ENCODE assay signal across 6 cellular contexts in the genomic region with DNA sequence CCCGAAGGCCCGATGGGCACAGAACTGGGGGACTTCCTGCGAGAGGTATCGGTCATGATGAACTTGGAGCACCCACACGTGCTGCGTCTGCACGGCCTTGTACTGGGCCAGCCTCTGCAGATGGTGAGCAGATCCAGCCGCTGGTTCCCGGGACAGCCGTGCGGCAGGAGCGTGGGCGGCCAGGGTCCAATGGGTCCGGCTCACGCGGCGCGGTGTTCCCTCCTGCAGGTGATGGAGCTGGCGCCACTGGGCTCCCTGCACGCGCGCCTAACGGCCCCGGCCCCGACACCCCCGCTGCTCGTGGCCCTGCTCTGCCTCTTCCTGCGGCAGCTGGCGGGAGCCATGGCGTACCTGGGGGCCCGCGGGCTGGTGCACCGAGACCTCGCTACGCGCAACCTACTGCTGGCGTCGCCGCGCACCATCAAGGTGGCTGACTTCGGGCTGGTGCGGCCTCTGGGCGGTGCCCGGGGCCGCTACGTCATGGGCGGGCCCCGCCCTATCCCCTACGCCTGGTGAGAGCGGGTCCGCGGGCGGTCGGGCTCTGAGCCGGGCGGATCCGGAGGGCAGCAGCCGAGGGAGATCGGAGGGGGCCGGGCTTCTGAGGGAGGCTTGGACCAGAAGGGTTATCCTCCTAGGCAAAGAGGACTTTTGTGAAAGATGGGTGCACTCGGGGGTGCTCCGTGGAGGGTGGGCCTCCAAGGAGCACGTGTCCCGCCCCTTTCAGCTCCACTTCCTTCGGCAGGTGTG. TPM values are rescaled to one million over a fixed set of nuclear protein-coding genes. Genes with fewer than 3 reads are reported as not detected.
DNase-seq lines count a peak whose midpoint lies in the region; ATAC-seq lines count a peak whose summit lies in the region.

No MANE protein-coding gene starts in this region.

- peak overlapping the region; percentile 80 to 87 (median 82) for H3K4me3 Mint-ChIP-seq in CD4-positive, alpha-beta memory T cell
- peak overlapping the region; percentile 77 for H3K4me3 Mint-ChIP-seq in activated T-helper 1 cell treated with anti-CD3 and anti-CD28 coated beads, Interleukin-12 subunit alpha, Interleukin-12 subunit beta, Interleukin-2, Interleukin-4 antibody, amounts not matched to agents 30 ng/mL and 10 ng/mL and 1 ng/mL, durations not matched to agents 14 hours and 24 hours and 36 hours

- peak overlapping the region; percentile 72 for H3K27ac ChIP-seq in CD4-positive, alpha-beta memory T cell (ENCODE audit: low read depth, low read length)

- peak; percentile 82 to 87 (median 84) for DNase-seq in CD4-positive, alpha-beta memory T cell
- DNase-seq in activated T-helper 1 cell treated with anti-CD3 and anti-CD28 coated beads, Interleukin-12 subunit alpha, Interleukin-12 subunit beta, Interleukin-2, Interleukin-4 antibody, amounts not matched to agents 30 ng/mL and 10 ng/mL and 1 ng/mL, durations not matched to agents 14 hours and 24 hours and 36 hours (ENCODE audit: low spot score) = peak; percentile 75
- DNase-seq in islet precursor cell = peak; percentile 86
- DNase-seq in stimulated activated naive CD4-positive, alpha-beta T cell (lab: John Stamatoyannopoulos, UW) = peak; percentile 70 to 95 (median 84)

- POLR2A ChIA-PET in CD4-positive, alpha-beta memory T cell (lab: Charles Lee; ENCODE audit: partially characterized antibody) = interaction anchor here (0.6 to 6.8 kb wide), 30 partner anchors 9 to 302 kb away, joined by 3 to 69 read pairs (median 6); partner anchors contain the start of genes ACAP1, CHRNB1, FGF11 and FXR2

- peaks cover 28 to 32% of the 10 kb centered on the region in 2 donors for H3K27me3 Mint-ChIP-seq in CD4-positive, alpha-beta memory T cell
- H3K27me3 Mint-ChIP-seq in activated T-helper 1 cell treated with anti-CD3 and anti-CD28 coated beads, Interleukin-12 subunit alpha, Interleukin-12 subunit beta, Interleukin-2, Interleukin-4 antibody, amounts not matched to agents 30 ng/mL and 10 ng/mL and 1 ng/mL, durations not matched to agents 14 hours and 24 hours and 36 hours (ENCODE audit: insufficient read depth) = peaks cover 35% of the 10 kb centered on the region

- CTCF ChIA-PET in CD4-positive, alpha-beta memory T cell (lab: Charles Lee; ENCODE audit: partially characterized antibody) = interaction anchor here (1.1 to 2.2 kb wide), 4 partner anchors 20 to 200 kb away, joined by 3 to 8 read pairs (median 4); partner anchors contain the start of genes MPDU1 and TMEM256

- H3K4me1 ChIP-seq in CD4-positive, alpha-beta memory T cell (ENCODE audit: insufficient read depth, low read length) = peaks cover 16% of the 10 kb centered on the region

- H3K9me3 Mint-ChIP-seq in CD4-positive, alpha-beta memory T cell = peaks cover 0 to 6% (median 0%) of the 10 kb centered on the region in 8 donors
- peaks cover 9% of the 10 kb centered on the region for H3K9me3 Mint-ChIP-seq in activated T-helper 1 cell treated with anti-CD3 and anti-CD28 coated beads, Interleukin-12 subunit alpha, Interleukin-12 subunit beta, Interleukin-2, Interleukin-4 antibody, amounts not matched to agents 30 ng/mL and 10 ng/mL and 1 ng/mL, durations not matched to agents 14 hours and 24 hours and 36 hours

- H3K36me3 ChIP-seq in CD4-positive, alpha-beta memory T cell (ENCODE audit: insufficient read depth, low read length) = peaks cover 6% of the 10 kb centered on the region

- peaks cover 7 to 19% of the 10 kb centered on the region in 2 donors for H3K36me3 Mint-ChIP-seq in CD4-positive, alpha-beta memory T cell
- peaks cover 9% of the 10 kb centered on the region for H3K36me3 Mint-ChIP-seq in activated T-helper 1 cell treated with anti-CD3 and anti-CD28 coated beads, Interleukin-12 subunit alpha, Interleukin-12 subunit beta, Interleukin-2, Interleukin-4 antibody, amounts not matched to agents 30 ng/mL and 10 ng/mL and 1 ng/mL, durations not matched to agents 14 hours and 24 hours and 36 hours (ENCODE audit: low read depth)

- H3K4me1 Mint-ChIP-seq in CD4-positive, alpha-beta memory T cell = peaks cover 8 to 28% (median 13%) of the 10 kb centered on the region in 4 donors
- H3K4me1 Mint-ChIP-seq in activated T-helper 1 cell treated with anti-CD3 and anti-CD28 coated beads, Interleukin-12 subunit alpha, Interleukin-12 subunit beta, Interleukin-2, Interleukin-4 antibody, amounts not matched to agents 30 ng/mL and 10 ng/mL and 1 ng/mL, durations not matched to agents 14 hours and 24 hours and 36 hours (ENCODE audit: low read depth) = peaks cover 5% of the 10 kb centered on the region

- peak overlapping the region; percentile 42 to 86 for H3K4me3 ChIP-seq in CD4-positive, alpha-beta memory T cell (ENCODE audit: low read length in 2 of 2)

- ATAC-seq in HG03521 (IDR thresholded peaks at IDR 0.05; ENCODE audit: unreplicated experiment) = peak; percentile 70
- no peak for ATAC-seq in GM19463 (IDR thresholded peaks at IDR 0.05; ENCODE audit: unreplicated experiment)

- H3K9me3 ChIP-seq in CD4-positive, alpha-beta memory T cell (ENCODE audit: control insufficient read depth in 1 of 2, low read length in 2 of 2) = no peaks in the 10 kb centered on the region

- peaks cover 9% of the 10 kb centered on the region for H3K27me3 ChIP-seq in CD4-positive, alpha-beta memory T cell (ENCODE audit: insufficient read depth, low read length)

- intact Hi-C loops in CD4-positive, alpha-beta memory T cell (cut with micrococcal nuclease) = loop anchor here (1.0 kb wide), 3 partner anchors 10 to 51 kb away; partner anchors contain the start of genes PLSCR3, TMEM102 and TMEM256
- intact Hi-C loops in activated T-helper 1 cell treated with anti-CD3 and anti-CD28 coated beads, Interleukin-12 subunit alpha, Interleukin-12 subunit beta, Interleukin-2, Interleukin-4 antibody, amounts not matched to agents 30 ng/mL and 10 ng/mL and 1 ng/mL, durations not matched to agents 14 hours and 24 hours and 36 hours (cut with micrococcal nuclease) = loop anchor here (1.0 kb wide), 2 partner anchors 10 to 20 kb away; partner anchors contain the start of genes PLSCR3 and TMEM256

- peak overlapping the region; percentile 88 to 97 (median 94) for H3K27ac Mint-ChIP-seq in CD4-positive, alpha-beta memory T cell
- no peak overlapping the region for H3K27ac Mint-ChIP-seq in activated T-helper 1 cell treated with anti-CD3 and anti-CD28 coated beads, Interleukin-12 subunit alpha, Interleukin-12 subunit beta, Interleukin-2, Interleukin-4 antibody, amounts not matched to agents 30 ng/mL and 10 ng/mL and 1 ng/mL, durations not matched to agents 14 hours and 24 hours and 36 hours

RNA-seq across cellular contexts. Expression of gene TNK1, which starts 3.0 kb away (rescaled TPM):
- total RNA-seq in CD4-positive, alpha-beta memory T cell = 10 to 100 TPM; 13.8 to 15.9 TPM
- polyA plus RNA-seq in CD4-positive, alpha-beta memory T cell = 1 to 10 TPM; 1.7 to 2.1 TPM
- total RNA-seq in activated T-helper 1 cell treated with anti-CD3 and anti-CD28 coated beads, Interleukin-12 subunit alpha, Interleukin-12 subunit beta, Interleukin-2, Interleukin-4 antibody, amounts not matched to agents 30 ng/mL and 10 ng/mL and 1 ng/mL, durations not matched to agents 14 hours and 24 hours and 36 hours = 3.8 and 4.9 TPM in 2 replicates

RNA-seq across cellular contexts. Expression of gene PLSCR3, which starts 10.4 kb away (rescaled TPM):
- 10 to 100 TPM; 90.3 to 91.9 TPM for total RNA-seq in CD4-positive, alpha-beta memory T cell
- polyA plus RNA-seq in CD4-positive, alpha-beta memory T cell = 100 to 1,000 TPM; 174 to 242 TPM
- 77.1 and 78.2 TPM in 2 replicates for total RNA-seq in activated T-helper 1 cell treated with anti-CD3 and anti-CD28 coated beads, Interleukin-12 subunit alpha, Interleukin-12 subunit beta, Interleukin-2, Interleukin-4 antibody, amounts not matched to agents 30 ng/mL and 10 ng/mL and 1 ng/mL, durations not matched to agents 14 hours and 24 hours and 36 hours

RNA-seq across cellular contexts. Expression of gene TMEM256, which starts 20.0 kb away (rescaled TPM):
- total RNA-seq in CD4-positive, alpha-beta memory T cell = 10 to 100 TPM; 35.4 to 38.3 TPM
- 10 to 100 TPM; 49.9 to 51.1 TPM for polyA plus RNA-seq in CD4-positive, alpha-beta memory T cell
- total RNA-seq in activated T-helper 1 cell treated with anti-CD3 and anti-CD28 coated beads, Interleukin-12 subunit alpha, Interleukin-12 subunit beta, Interleukin-2, Interleukin-4 antibody, amounts not matched to agents 30 ng/mL and 10 ng/mL and 1 ng/mL, durations not matched to agents 14 hours and 24 hours and 36 hours = 53.5 and 54.7 TPM in 2 replicates

RNA-seq across cellular contexts. Expression of gene NLGN2, which starts 23.7 kb away (rescaled TPM):
- total RNA-seq in CD4-positive, alpha-beta memory T cell = 1 to 10 TPM; 8.8 to 9.8 TPM
- under 1 TPM in 1 of 2 donors, not detected in 1; 0.08 TPM for polyA plus RNA-seq in CD4-positive, alpha-beta memory T cell
- 2.3 and 2.7 TPM in 2 replicates for total RNA-seq in activated T-helper 1 cell treated with anti-CD3 and anti-CD28 coated beads, Interleukin-12 subunit alpha, Interleukin-12 subunit beta, Interleukin-2, Interleukin-4 antibody, amounts not matched to agents 30 ng/mL and 10 ng/mL and 1 ng/mL, durations not matched to agents 14 hours and 24 hours and 36 hours

RNA-seq across cellular contexts. Expression of gene TMEM95, which starts 29.0 kb away (rescaled TPM):
- not detected for total RNA-seq in CD4-positive, alpha-beta memory T cell
- polyA plus RNA-seq in CD4-positive, alpha-beta memory T cell = not detected
- 0.17 TPM in 1 of 2 replicates, not detected in the other for total RNA-seq in activated T-helper 1 cell treated with anti-CD3 and anti-CD28 coated beads, Interleukin-12 subunit alpha, Interleukin-12 subunit beta, Interleukin-2, Interleukin-4 antibody, amounts not matched to agents 30 ng/mL and 10 ng/mL and 1 ng/mL, durations not matched to agents 14 hours and 24 hours and 36 hours
